In the genomic region with DNA sequence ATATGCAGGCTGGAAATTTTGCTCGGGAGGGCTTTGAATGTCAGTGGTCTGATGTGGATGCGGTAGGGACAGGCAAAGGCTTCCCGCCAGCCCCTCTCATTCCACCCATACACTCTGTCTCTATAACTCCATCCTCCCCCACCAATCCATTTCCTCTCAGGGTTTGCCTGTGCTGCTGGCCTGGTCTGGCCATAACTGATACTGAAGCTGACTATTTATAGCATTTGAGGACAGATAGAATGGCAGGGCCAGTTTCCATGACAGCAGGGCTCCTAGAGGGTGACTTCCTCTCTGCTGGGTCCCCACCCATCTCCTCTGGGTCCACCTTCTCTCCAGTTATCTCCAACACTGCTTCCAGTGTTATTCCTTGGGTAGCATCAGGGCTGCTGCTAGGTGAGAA, we compare ENCODE assay signal across 11 cellular contexts. TPM values are rescaled to one million over a fixed set of nuclear protein-coding genes. Genes with fewer than 3 reads are reported as not detected.
A peak's percentile ranks its signal among the peaks of the same experiment; 100 is the strongest.
DNase-seq lines count a peak whose midpoint lies in the region; ATAC-seq lines count a peak whose summit lies in the region.
"Had no signal": no experiment of that assay in that cellular context is flagged by ENCODE, and none has a peak within 500 bp of the region (broad histone marks: within the 10 kb centered on the region; RNA-seq: fewer than 3 reads in every experiment).

No MANE protein-coding gene starts in this region.

- intact Hi-C loops in left ventricle myocardium superior (cut with micrococcal nuclease): no loop called here
- intact Hi-C loops in left colon (cut with DNase I, micrococcal nuclease): no loop called here

- DNase-seq in left ventricle myocardium superior (no peak), left colon (no peak), DMS 273 (lab: John Stamatoyannopoulos, UW; ENCODE audit: unreplicated experiment) (no peak), iPS-NIHi7 (ENCODE audit: extremely low spot score) (no peak), DMS79 treated with DMSO at 0.1 percent for 48 hours (lab: John Stamatoyannopoulos, UW) (no peak)
- DNase-seq: mesenchymal stem cell, NCI-H524 treated with DMSO at 0.1 percent for 48 hours, tibial artery had no signal

- ATAC-seq in GM18861 (IDR thresholded peaks at IDR 0.05; ENCODE audit: unreplicated experiment): peak; percentile 37
- ATAC-seq in GM21576 (IDR thresholded peaks at IDR 0.05; ENCODE audit: unreplicated experiment): peak; percentile 38
- peak; percentile 45 for ATAC-seq in HG03521 (IDR thresholded peaks at IDR 0.05; ENCODE audit: unreplicated experiment)
- peak; percentile 73 for ATAC-seq in left ventricle myocardium superior
- no peak for ATAC-seq in left colon

RNA-seq across cellular contexts. Expression of gene PDLIM1, which starts 6.6 kb away (rescaled TPM):
- 231 TPM for total RNA-seq in left ventricle myocardium superior
- 100 to 1,000 TPM; 342 to 417 TPM for total RNA-seq in left colon
